13 cellular contexts compared by ENCODE assay signal in genomic region chr9:94866770-94867169, GRCh38.
DNase-seq lines count a peak whose midpoint lies in the region; ATAC-seq and TF ChIP-seq lines count a peak whose summit lies in the region.
"Had no signal": no experiment of that assay in that cellular context is flagged by ENCODE, and none has a peak within 500 bp of the region (broad histone marks: within the 10 kb centered on the region; RNA-seq: fewer than 3 reads in every experiment).

No MANE protein-coding gene starts in this region.

- CTCF ChIA-PET in activated CD8-positive, alpha-beta T cell treated with anti-CD3 and anti-CD28 coated beads, Interleukin-2, amount 10 ng/mL, durations not matched to agents 7 days and 5 days (lab: Charles Lee) = interaction anchor here (0.6 kb wide), 1 partner anchor 9 kb away, joined by 3 read pairs; no protein-coding TSS in a partner anchor
- CTCF ChIA-PET in T-cell (lab: Charles Lee) = no interaction called here

- no peak for ATAC-seq in activated CD8-positive, alpha-beta T cell treated with anti-CD3 and anti-CD28 coated beads, Interleukin-2, amount 10 ng/mL, durations not matched to agents 7 days and 5 days
- ATAC-seq in T-cell (replicated peaks in 1 of 4) = no peak

- TF ChIP-seq CTCF in spleen (IDR thresholded peaks at IDR 0.05 in 8 of 11, conservative IDR thresholded peaks at IDR 0.05 in 3 of 11) = no peak

- no peak overlapping the region for H3K4me3 ChIP-seq in spleen

- H3K27me3 ChIP-seq in layer of hippocampus (ENCODE audit: control insufficient read depth, insufficient read depth, low read length) (no peaks in the 10 kb centered on the region), spleen (replicated peaks in 1 of 7) (no peaks in the 10 kb centered on the region)

- no peaks in the 10 kb centered on the region for H3K36me3 ChIP-seq in spleen

- H3K9me3 Mint-ChIP-seq in activated CD8-positive, alpha-beta T cell treated with anti-CD3 and anti-CD28 coated beads, Interleukin-2, amount 10 ng/mL, durations not matched to agents 7 days and 5 days (ENCODE audit: insufficient read depth) = no peaks in the 10 kb centered on the region
- peaks cover 0 to 5% (median 0%) of the 10 kb centered on the region in 3 donors for H3K9me3 Mint-ChIP-seq in T-cell
- no peaks in the 10 kb centered on the region for H3K9me3 Mint-ChIP-seq in activated naive CD8-positive, alpha-beta T cell treated with anti-CD3 and anti-CD28 coated beads for 36 hours
- H3K9me3 Mint-ChIP-seq: T-helper 2 cell treated with Interferon-gamma antibody and Interleukin-4, amounts not matched to agents 5 μg/mL and 100 μg/mL, for 36 hours had no signal

- peaks cover 16% of the 10 kb centered on the region for H3K27me3 Mint-ChIP-seq in activated CD8-positive, alpha-beta T cell treated with anti-CD3 and anti-CD28 coated beads, Interleukin-2, amount 10 ng/mL, durations not matched to agents 7 days and 5 days (ENCODE audit: low read depth)
- H3K27me3 Mint-ChIP-seq in T-cell = no peaks in the 10 kb centered on the region
- no peaks in the 10 kb centered on the region for H3K27me3 Mint-ChIP-seq in activated naive CD8-positive, alpha-beta T cell treated with anti-CD3 and anti-CD28 coated beads for 36 hours
- H3K27me3 Mint-ChIP-seq: central memory CD8-positive, alpha-beta T cell had no signal

- H3K9me3 ChIP-seq in spleen = no peaks in the 10 kb centered on the region

- no peak overlapping the region for H3K27ac Mint-ChIP-seq in activated CD8-positive, alpha-beta T cell treated with anti-CD3 and anti-CD28 coated beads, Interleukin-2, amount 10 ng/mL, durations not matched to agents 7 days and 5 days
- no peak overlapping the region for H3K27ac Mint-ChIP-seq in T-cell
- no peak overlapping the region for H3K27ac Mint-ChIP-seq in activated naive CD8-positive, alpha-beta T cell treated with anti-CD3 and anti-CD28 coated beads for 36 hours
- H3K27ac Mint-ChIP-seq: T-helper 2 cell treated with Interferon-gamma antibody and Interleukin-4, amounts not matched to agents 5 μg/mL and 100 μg/mL, for 36 hours had no signal

- peaks cover 16 to 74% (median 38%) of the 10 kb centered on the region in 6 donors for H3K4me1 ChIP-seq in spleen

- peak overlapping the region; percentile 66 for H3K27ac ChIP-seq in angular gyrus (ENCODE audit: low read depth, low read length)
- peak overlapping the region; percentile 60 for H3K27ac ChIP-seq in layer of hippocampus (ENCODE audit: low read depth, low read length)
- H3K27ac ChIP-seq in spleen = peak overlapping the region in 6 of 8 donors; percentile 45 to 72 (median 66)

- intact Hi-C loops in spleen (cut with DNase I; ENCODE audit: low total_unique reads) = no loop called here

- no peak overlapping the region for H3K4me3 Mint-ChIP-seq in activated CD8-positive, alpha-beta T cell treated with anti-CD3 and anti-CD28 coated beads, Interleukin-2, amount 10 ng/mL, durations not matched to agents 7 days and 5 days
- no peak overlapping the region for H3K4me3 Mint-ChIP-seq in T-cell
- no peak overlapping the region for H3K4me3 Mint-ChIP-seq in activated naive CD8-positive, alpha-beta T cell treated with anti-CD3 and anti-CD28 coated beads for 36 hours
- H3K4me3 Mint-ChIP-seq: central memory CD8-positive, alpha-beta T cell; T-helper 2 cell treated with Interferon-gamma antibody and Interleukin-4, amounts not matched to agents 5 μg/mL and 100 μg/mL, for 36 hours had no signal

- no peak for TF ChIP-seq POLR2A in spleen (IDR thresholded peaks at IDR 0.05)

- H3K4me1 Mint-ChIP-seq in activated CD8-positive, alpha-beta T cell treated with anti-CD3 and anti-CD28 coated beads, Interleukin-2, amount 10 ng/mL, durations not matched to agents 7 days and 5 days (ENCODE audit: low read depth) = peaks cover 34% of the 10 kb centered on the region
- peaks cover 47 to 50% (median 47%) of the 10 kb centered on the region in 3 donors for H3K4me1 Mint-ChIP-seq in T-cell
- H3K4me1 Mint-ChIP-seq in activated naive CD8-positive, alpha-beta T cell treated with anti-CD3 and anti-CD28 coated beads for 36 hours = peaks cover 37% of the 10 kb centered on the region

- POLR2A ChIA-PET in activated CD8-positive, alpha-beta T cell treated with anti-CD3 and anti-CD28 coated beads, Interleukin-2, amount 10 ng/mL, durations not matched to agents 7 days and 5 days (lab: Charles Lee) = no interaction called here
- POLR2A ChIA-PET in T-cell (lab: Charles Lee) = no interaction called here

- peak; percentile 39 for DNase-seq in HT-29 (ENCODE audit: low spot score)
- DNase-seq in spleen = no peak
- no peak for DNase-seq in activated CD8-positive, alpha-beta T cell treated with anti-CD3 and anti-CD28 coated beads, Interleukin-2, amount 10 ng/mL, durations not matched to agents 7 days and 5 days
- no peak for DNase-seq in T-cell
- no peak for DNase-seq in NCI-H748 (lab: John Stamatoyannopoulos, UW; ENCODE audit: unreplicated experiment)
- no peak for DNase-seq in activated naive CD8-positive, alpha-beta T cell treated with anti-CD3 and anti-CD28 coated beads for 36 hours
- DNase-seq: activated T-cell treated with anti-CD3 and anti-CD28 coated beads for 4 hours, Kasumi-1, occipital lobe had no signal

- no peaks in the 10 kb centered on the region for H3K36me3 Mint-ChIP-seq in activated CD8-positive, alpha-beta T cell treated with anti-CD3 and anti-CD28 coated beads, Interleukin-2, amount 10 ng/mL, durations not matched to agents 7 days and 5 days (ENCODE audit: low read depth)
- H3K36me3 Mint-ChIP-seq in T-cell = no peaks in the 10 kb centered on the region
- peaks cover 11% of the 10 kb centered on the region for H3K36me3 Mint-ChIP-seq in activated naive CD8-positive, alpha-beta T cell treated with anti-CD3 and anti-CD28 coated beads for 36 hours
